ENCODE assay signal across 8 cellular contexts in genomic region chr15:90871097-90871715, GRCh38. TPM values are rescaled to one million over a fixed set of nuclear protein-coding genes. Genes with fewer than 3 reads are reported as not detected.
A peak's percentile ranks its signal among the peaks of the same experiment; 100 is the strongest.
DNase-seq lines count a peak whose midpoint lies in the region; ATAC-seq, FAIRE-seq and TF ChIP-seq lines count a peak whose summit lies in the region.

No MANE protein-coding gene starts in this region.

- TF ChIP-seq POLR2A in K562 (conservative IDR thresholded peaks at IDR 0.05): no peak; the same call in 1 of the 2 replicates

- H3K4me3 Mint-ChIP-seq in stimulated activated naive B cell treated with anti-CD40 and anti-IgM and Interleukin-4, amounts not matched to agents 10 μg/mL and 1 μg/mL and 100 μg/mL, for 72 hours: peak overlapping the region; percentile 92 to 93

- under 1% methylated on average over 18 of the region's 74 CpGs for WGBS in K562 (ENCODE audit: insufficient coverage, low coverage, missing lambda C conversion rate)

- peaks cover 0 to 4% of the 10 kb centered on the region in 2 donors for H3K36me3 Mint-ChIP-seq in stimulated activated naive B cell treated with anti-CD40 and anti-IgM and Interleukin-4, amounts not matched to agents 10 μg/mL and 1 μg/mL and 100 μg/mL, for 72 hours

- peaks cover 37 to 69% of the 10 kb centered on the region in 2 donors for H3K4me1 Mint-ChIP-seq in stimulated activated naive B cell treated with anti-CD40 and anti-IgM and Interleukin-4, amounts not matched to agents 10 μg/mL and 1 μg/mL and 100 μg/mL, for 72 hours

- peak; percentile 20 for ATAC-seq in Right ventricle myocardium inferior
- peak; percentile 5 for ATAC-seq in K562
- ATAC-seq in stimulated activated naive B cell treated with anti-CD40 and anti-IgM and Interleukin-4, amounts not matched to agents 10 μg/mL and 1 μg/mL and 100 μg/mL, for 72 hours (replicated peaks): peak in 1 of 2 donors; percentile 15

- no peak for TF ChIP-seq RAD21 in K562 (CRISPR knock-in tag; conservative IDR thresholded peaks at IDR 0.05 in 1 of 2, IDR thresholded peaks at IDR 0.05 in 1 of 2)

- intact Hi-C loops in Right ventricle myocardium inferior (cut with DNase I): loop anchor here (2.0 kb wide), 1 partner anchor 14 kb away; the partner anchor contains the start of gene FES
- intact Hi-C loops in cardiac septum (cut with DNase I): loop anchor here (5.0 kb wide), 1 partner anchor 154 kb away; the partner anchor contains the start of gene BLM
- intact Hi-C loops in K562 (cut with micrococcal nuclease): loop anchor here (5.0 kb wide), 3 partner anchors 49 to 219 kb away; partner anchors contain the start of gene BLM
- intact Hi-C loops in kidney (cut with DNase I): no loop called here

- POLR2A ChIA-PET in K562 (lab: Yijun Ruan, JAX): interaction anchor here (0.6 to 2.1 kb wide), 7 partner anchors 10 to 680 kb away, joined by 3 to 8 read pairs (median 4); no protein-coding TSS in a partner anchor

- H3F3A ChIP-seq in OCI-LY1 (ENCODE audit: insufficient read depth, low read length): no peaks in the 10 kb centered on the region

- H3K79me2 ChIP-seq in OCI-LY1 (ENCODE audit: insufficient read depth, low read length) (no peaks in the 10 kb centered on the region), K562 (ENCODE audit: control insufficient read depth, insufficient read depth, low read length) (peaks cover 64% of the 10 kb centered on the region)

- H3K36me3 ChIP-seq in OCI-LY1 (ENCODE audit: insufficient read depth, low read length): no peaks in the 10 kb centered on the region
- H3K36me3 ChIP-seq in K562 (ENCODE audit: control insufficient read depth, insufficient read depth, low read length): peaks cover 31% of the 10 kb centered on the region
- H3K36me3 ChIP-seq in kidney (ENCODE audit: control insufficient read depth in 1 of 2, insufficient read depth in 2 of 2, low read length in 2 of 2): peaks cover 0 to 1% of the 10 kb centered on the region in 2 donors

- FAIRE-seq in K562 (lab: Jason Lieb, UNC) (no peak), kidney (lab: Jason Lieb, UNC) (no peak)

- no peak for TF ChIP-seq CTCF in OCI-LY1 (IDR thresholded peaks at IDR 0.05; ENCODE audit: low read length)
- no peak for TF ChIP-seq CTCF in K562 (IDR thresholded peaks at IDR 0.05 in 2 of 3, conservative IDR thresholded peaks at IDR 0.05 in 1 of 3; ENCODE audit: insufficient read depth in 2 of 3, low read depth in 1 of 3, low read length in 3 of 3)
- TF ChIP-seq CTCF in kidney (IDR thresholded peaks at IDR 0.05; ENCODE audit: borderline replicate concordance, extremely low read depth, insufficient read depth): no peak

- H3K27ac Mint-ChIP-seq in stimulated activated naive B cell treated with anti-CD40 and anti-IgM and Interleukin-4, amounts not matched to agents 10 μg/mL and 1 μg/mL and 100 μg/mL, for 72 hours: peak overlapping the region; percentile 94

- H3K4me2 ChIP-seq in OCI-LY1 (ENCODE audit: low read length): peak overlapping the region; percentile 74
- peak overlapping the region; percentile 91 for H3K4me2 ChIP-seq in K562 (ENCODE audit: insufficient read depth, low read length)

- H3K9me3 ChIP-seq in OCI-LY1 (ENCODE audit: low read length): no peaks in the 10 kb centered on the region
- no peaks in the 10 kb centered on the region for H3K9me3 ChIP-seq in K562 (replicated peaks; ENCODE audit: control insufficient read depth, insufficient read depth, low read depth, low read length)
- no peaks in the 10 kb centered on the region for H3K9me3 ChIP-seq in kidney (ENCODE audit: control insufficient read depth in 1 of 2, low read length in 2 of 2)

- H3K4me3 ChIP-seq in OCI-LY1 (ENCODE audit: low read depth, low read length, poor library complexity, severe bottlenecking) (peak overlapping the region; percentile 67), K562 (peak overlapping the region; percentile 78), kidney (ENCODE audit: low read length in 2 of 2) (peak overlapping the region; percentile 62)

- TF ChIP-seq EP300 in K562 (IDR thresholded peaks at IDR 0.05; ENCODE audit: low read length): no peak

- in situ Hi-C loops in K562 (cut with MboI): no loop called here

- H4K20me1 ChIP-seq in OCI-LY1 (ENCODE audit: insufficient read depth, low read length) (no peaks in the 10 kb centered on the region), K562 (replicated peaks; ENCODE audit: control insufficient read depth, insufficient read depth, low read length) (peaks cover 12% of the 10 kb centered on the region; the same call in 1 of the 2 replicates)

- no peaks in the 10 kb centered on the region for H3K9me1 ChIP-seq in K562 (ENCODE audit: control insufficient read depth, insufficient read depth, low read length)

- CTCF ChIA-PET in K562 (lab: Yijun Ruan, JAX; ENCODE audit: low intra/inter-chr PET ratio): interaction anchor here (1.0 kb wide), 1 partner anchor 30 kb away, joined by 4 read pairs; no protein-coding TSS in a partner anchor

- peak overlapping the region; percentile 57 for H3K9ac ChIP-seq in OCI-LY1 (ENCODE audit: low read length)
- H3K9ac ChIP-seq in K562 (ENCODE audit: insufficient read depth in 1 of 2, low read depth in 2 of 2, low read length in 2 of 2): peak overlapping the region; percentile 95 to 96
- peak overlapping the region; percentile 68 to 75 for H3K9ac ChIP-seq in kidney (ENCODE audit: low read length in 2 of 2)

- peak; percentile 73 for DNase-seq in Right ventricle myocardium inferior (ENCODE audit: missing footprints)
- no peak for DNase-seq in cardiac septum (ENCODE audit: low spot score)
- DNase-seq in K562 (ENCODE audit: extremely low read depth in 1 of 4, low spot score in 3 of 4): peak; percentile 44 to 68 (median 56)
- no peak for DNase-seq in kidney
- DNase-seq in stimulated activated naive B cell treated with anti-CD40 and anti-IgM and Interleukin-4, amounts not matched to agents 10 μg/mL and 1 μg/mL and 100 μg/mL, for 72 hours: no peak
- DNase-seq in germinal center (ENCODE audit: low spot score): no peak
- no peak for DNase-seq in stimulated activated CD4-positive, alpha-beta T cell treated with anti-CD3 and anti-CD28 coated beads, Interleukin-4, amount 100 ng/mL, for 24 hours

- H3K4me1 ChIP-seq in OCI-LY1 (ENCODE audit: insufficient read depth, low read length, severe bottlenecking): peaks cover 21% of the 10 kb centered on the region
- H3K4me1 ChIP-seq in K562 (replicated peaks in 1 of 2; ENCODE audit: control insufficient read depth in 2 of 2, insufficient read depth in 2 of 2, low read length in 2 of 2): peaks cover 60 to 76% of the 10 kb centered on the region in 2 experiments
- peaks cover 13 to 24% of the 10 kb centered on the region in 2 donors for H3K4me1 ChIP-seq in kidney (ENCODE audit: control insufficient read depth in 1 of 2, insufficient read depth in 1 of 2, low read depth in 1 of 2, low read length in 2 of 2)

- H3K27me3 ChIP-seq in OCI-LY1 (ENCODE audit: insufficient read depth, low read length) (0 out of 2 replicates have a peak, but pooled peaks cover 9% of the 10 kb centered on the region), K562 (ENCODE audit: control insufficient read depth in 2 of 2, insufficient read depth in 2 of 2, low read length in 2 of 2) (no peaks in the 10 kb centered on the region; a peak in 1 of 5 replicates)

- no peak overlapping the region for H2AFZ ChIP-seq in OCI-LY1 (ENCODE audit: low read length)
- H2AFZ ChIP-seq in K562 (ENCODE audit: low read depth, low read length): peak overlapping the region; percentile 34; the same call in 1 of the 2 replicates

- H3K9me2 ChIP-seq in OCI-LY1 (ENCODE audit: low read depth, low read length): no peaks in the 10 kb centered on the region

- no TSS peak for BruUV-seq in K562 (replicated peaks; lab: Mats Ljungman, UMichigan)

- H3K9me3 Mint-ChIP-seq in stimulated activated naive B cell treated with anti-CD40 and anti-IgM and Interleukin-4, amounts not matched to agents 10 μg/mL and 1 μg/mL and 100 μg/mL, for 72 hours: no peaks in the 10 kb centered on the region

- no peaks in the 10 kb centered on the region for H3K27me3 Mint-ChIP-seq in stimulated activated naive B cell treated with anti-CD40 and anti-IgM and Interleukin-4, amounts not matched to agents 10 μg/mL and 1 μg/mL and 100 μg/mL, for 72 hours

- H3K27ac ChIP-seq in OCI-LY1 (ENCODE audit: low read depth, low read length, poor library complexity, severe bottlenecking) (no peak overlapping the region), K562 (ENCODE audit: extremely low read depth, low read depth, low read length) (peak overlapping the region; percentile 96), kidney (ENCODE audit: low read depth in 2 of 2, low read length in 2 of 2) (peak overlapping the region; percentile 68 to 82)

RNA-seq across cellular contexts. Expression of gene FURIN, which starts 2.8 kb away (rescaled TPM):
- total RNA-seq in Right ventricle myocardium inferior (51.2 TPM), cardiac septum (43.9 TPM), K562 (2014; rRNA removed) (49.9 and 69.9 TPM in 2 replicates), K562 (2014; rRNA removed; fragmentation: Illumina TruSeq; extraction: Trizol) (10.0 and 11.7 TPM in 2 replicates), K562 (2015; rRNA removed; fragmentation: Illumina TruSeq; extraction: Trizol) (34.8 and 36.0 TPM in 2 replicates), K562 (2021) (93.5 and 99.9 TPM in 2 replicates), kidney (75.9 TPM)
- 29.3 and 88.9 TPM in 2 replicates for total RNA-seq in K562 (2011; cell fraction: chromatin; rRNA removed; ENCODE audit: low replicate concordance)
- 101 and 110 TPM in 2 replicates for total RNA-seq in K562 (2011; cell fraction: nucleolus; rRNA removed)
- 63.1 TPM in 2 replicates for total RNA-seq in K562 (2011; cell fraction: nucleoplasm; rRNA removed)
- polyA plus RNA-seq in K562 (2011; rRNA removed) (22.4 and 30.8 TPM in 2 replicates), K562 (2014; fragmentation: Illumina TruSeq; extraction: Trizol) (36.4 and 61.7 TPM in 2 replicates), K562 (2014; fragmentation: Nextera tagmentation; extraction: Ambion mirVana) (1 to 10 TPM in 1 of 2 experiments, under 1 TPM in 1; 0.92 to 1.1 TPM), K562 (2014; rRNA removed) (49.1 and 50.3 TPM in 2 replicates), kidney (ENCODE audit: insufficient read depth, low read depth, low replicate concordance) (36.4 TPM)
- polyA plus RNA-seq in K562 (2011; cell fraction: cytosol; rRNA removed): 31.2 and 60.1 TPM in 2 replicates
- polyA plus RNA-seq in K562 (2011; cell fraction: nucleus; rRNA removed): 42.7 and 71.3 TPM in 2 replicates
- polyA plus RNA-seq in K562 (2012): 74.8 and 95.4 TPM in 2 replicates
- polyA minus RNA-seq in K562 (2011; rRNA and poly(A)+ RNA removed): 12.3 and 17.9 TPM in 2 replicates
- polyA minus RNA-seq in K562 (2011; cell fraction: cytosol; rRNA and poly(A)+ RNA removed): 47.5 and 65.9 TPM in 2 replicates
- polyA minus RNA-seq in K562 (2011; cell fraction: nucleus; rRNA and poly(A)+ RNA removed): 24.6 and 32.0 TPM in 2 replicates

RNA-seq across cellular contexts. Expression of gene FES, which starts 13.1 kb away (rescaled TPM):
- total RNA-seq in Right ventricle myocardium inferior (19.3 TPM), cardiac septum (16.2 TPM), K562 (2014; rRNA removed) (0.86 and 1.6 TPM in 2 replicates), K562 (2014; rRNA removed; fragmentation: Illumina TruSeq; extraction: Trizol) (0.73 and 1.1 TPM in 2 replicates), K562 (2015; rRNA removed; fragmentation: Illumina TruSeq; extraction: Trizol) (0.72 and 1.1 TPM in 2 replicates), K562 (2021) (1.3 and 2.6 TPM in 2 replicates), kidney (33.5 TPM)
- total RNA-seq in K562 (2011; cell fraction: chromatin; rRNA removed; ENCODE audit: low replicate concordance): 3.7 and 18.5 TPM in 2 replicates
- 5.1 and 10.8 TPM in 2 replicates for total RNA-seq in K562 (2011; cell fraction: nucleolus; rRNA removed)
- 3.3 and 6.0 TPM in 2 replicates for total RNA-seq in K562 (2011; cell fraction: nucleoplasm; rRNA removed)
- polyA plus RNA-seq in K562 (2011; rRNA removed) (0.38 and 1.0 TPM in 2 replicates), K562 (2014; fragmentation: Illumina TruSeq; extraction: Trizol) (0.55 and 0.66 TPM in 2 replicates), K562 (2014; fragmentation: Nextera tagmentation; extraction: Ambion mirVana) (under 1 TPM; 0.82 to 0.91 TPM), K562 (2014; rRNA removed) (0.78 and 2.5 TPM in 2 replicates), kidney (ENCODE audit: insufficient read depth, low read depth, low replicate concordance) (9.3 TPM)
- 0.83 and 1.2 TPM in 2 replicates for polyA plus RNA-seq in K562 (2011; cell fraction: cytosol; rRNA removed)
- polyA plus RNA-seq in K562 (2011; cell fraction: nucleus; rRNA removed): 4.8 and 6.6 TPM in 2 replicates
- polyA plus RNA-seq in K562 (2012): 1.1 and 2.8 TPM in 2 replicates
- polyA minus RNA-seq in K562 (2011; rRNA and poly(A)+ RNA removed): 0.14 and 0.45 TPM in 2 replicates
- polyA minus RNA-seq in K562 (2011; cell fraction: cytosol; rRNA and poly(A)+ RNA removed): 0.86 and 2.5 TPM in 2 replicates
- 4.0 and 4.3 TPM in 2 replicates for polyA minus RNA-seq in K562 (2011; cell fraction: nucleus; rRNA and poly(A)+ RNA removed)

RNA-seq across cellular contexts. Expression of gene MAN2A2, which starts 31.9 kb away (rescaled TPM):
- 133 TPM for total RNA-seq in Right ventricle myocardium inferior
- 73.3 TPM for total RNA-seq in cardiac septum
- 447 and 1,128 TPM in 2 replicates for total RNA-seq in K562 (2011; cell fraction: chromatin; rRNA removed; ENCODE audit: low replicate concordance)
- 692 and 704 TPM in 2 replicates for total RNA-seq in K562 (2011; cell fraction: nucleolus; rRNA removed)
- total RNA-seq in K562 (2011; cell fraction: nucleoplasm; rRNA removed): 460 and 506 TPM in 2 replicates
- total RNA-seq in K562 (2014; rRNA removed): 35.0 and 53.7 TPM in 2 replicates
- total RNA-seq in K562 (2014; rRNA removed; fragmentation: Illumina TruSeq; extraction: Trizol): 20.6 and 25.0 TPM in 2 replicates
- total RNA-seq in K562 (2015; rRNA removed; fragmentation: Illumina TruSeq; extraction: Trizol): 43.3 and 43.4 TPM in 2 replicates
- 116 and 151 TPM in 2 replicates for total RNA-seq in K562 (2021)
- 71.7 and 195 TPM in 2 replicates for polyA plus RNA-seq in K562 (2011; rRNA removed)
- polyA plus RNA-seq in K562 (2011; cell fraction: cytosol; rRNA removed): 119 and 133 TPM in 2 replicates
- polyA plus RNA-seq in K562 (2011; cell fraction: nucleus; rRNA removed): 1,870 and 1,995 TPM in 2 replicates
- 92.0 and 210 TPM in 2 replicates for polyA plus RNA-seq in K562 (2012)
- polyA plus RNA-seq in K562 (2014; fragmentation: Illumina TruSeq; extraction: Trizol): 130 and 131 TPM in 2 replicates
- polyA plus RNA-seq in K562 (2014; fragmentation: Nextera tagmentation; extraction: Ambion mirVana): 10 to 100 TPM in 1 of 2 experiments, 1 to 10 TPM in 1; 7.3 to 13.7 TPM
- 114 and 121 TPM in 2 replicates for polyA plus RNA-seq in K562 (2014; rRNA removed)
- 30.7 and 41.4 TPM in 2 replicates for polyA minus RNA-seq in K562 (2011; rRNA and poly(A)+ RNA removed)
- polyA minus RNA-seq in K562 (2011; cell fraction: cytosol; rRNA and poly(A)+ RNA removed): 71.5 and 84.4 TPM in 2 replicates
- polyA minus RNA-seq in K562 (2011; cell fraction: nucleus; rRNA and poly(A)+ RNA removed): 264 and 379 TPM in 2 replicates
- 56.3 TPM for total RNA-seq in kidney
- 11.4 TPM for polyA plus RNA-seq in kidney (ENCODE audit: insufficient read depth, low read depth, low replicate concordance)

Comparison
In these comparisons a context has a peak if more than half of its experiments do, and no peak if none do; other contexts are left out.
1. DNase-seq: peak in Right ventricle myocardium inferior (single experiment) and K562 (4 of 4); none in cardiac septum (single experiment), kidney (single experiment), stimulated activated naive B cell treated with anti-CD40 and anti-IgM and Interleukin-4, amounts not matched to agents 10 μg/mL and 1 μg/mL and 100 μg/mL, for 72 hours (single experiment), germinal center (single experiment) and stimulated activated CD4-positive, alpha-beta T cell treated with anti-CD3 and anti-CD28 coated beads, Interleukin-4, amount 100 ng/mL, for 24 hours (single experiment).
2. Peak in every context shown above with its lines, with median percentiles within 50 percentile points of each other: H3K4me3 ChIP-seq and H3K9ac ChIP-seq.